ENCODE assay signal across 14 cellular contexts in the genomic region with DNA sequence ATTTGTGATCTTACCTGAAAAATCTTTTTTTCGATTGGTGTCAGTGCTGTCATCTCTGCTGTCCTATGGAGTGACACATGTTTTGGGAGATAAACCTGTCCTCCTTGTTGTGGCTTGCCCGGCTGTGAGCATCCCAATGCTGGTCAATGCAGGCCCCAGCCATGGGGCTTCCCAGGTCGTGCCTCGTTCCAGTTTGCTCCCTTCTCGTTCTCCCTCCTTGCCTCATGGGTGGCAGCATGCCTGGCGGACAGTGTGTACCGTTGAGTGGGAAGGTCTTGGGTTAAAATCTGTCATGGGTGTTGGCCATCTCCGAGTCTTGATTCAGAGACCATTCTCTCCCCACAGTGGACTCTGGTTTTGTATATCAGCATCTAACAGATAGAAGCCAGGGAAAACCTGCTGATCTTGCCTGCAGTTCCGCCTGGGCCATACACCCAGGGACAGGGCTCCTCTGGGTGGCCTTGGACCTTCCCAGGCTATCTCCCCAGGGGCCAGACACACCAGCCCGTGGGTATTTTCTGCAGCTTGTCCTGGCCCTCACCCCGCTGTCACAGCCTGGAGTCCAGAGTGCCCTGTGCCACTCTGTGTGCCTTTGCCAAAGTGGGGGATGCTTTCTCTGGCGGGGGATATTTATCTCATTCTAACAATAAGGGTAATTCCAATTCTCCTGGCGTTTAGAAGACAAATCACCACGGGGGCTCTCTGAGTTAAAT.
A peak's percentile ranks its signal among the peaks of the same experiment; 100 is the strongest.
DNase-seq lines count a peak whose midpoint lies in the region; ATAC-seq and TF ChIP-seq lines count a peak whose summit lies in the region.
"Had no signal": no experiment of that assay in that cellular context is flagged by ENCODE, and none has a peak within 500 bp of the region (broad histone marks: within the 10 kb centered on the region; RNA-seq: fewer than 3 reads in every experiment).

No MANE protein-coding gene starts in this region.

- WGBS in gastroesophageal sphincter (ENCODE audit: low coverage in 1 of 2), 2 donors: 69 to 100% methylated on average over 3 to 4 of the region's 14 CpGs

- H3K36me3 ChIP-seq in gastroesophageal sphincter: peaks cover 0 to 16% of the 10 kb centered on the region in 2 donors
- H3K36me3 ChIP-seq in neural cell (ENCODE audit: insufficient read depth, low read length): no peaks in the 10 kb centered on the region
- peaks cover 8% of the 10 kb centered on the region for H3K36me3 ChIP-seq in upper lobe of right lung
- H3K36me3 ChIP-seq: HAP-1 had no signal

- no peak for TF ChIP-seq RAD21 in neural cell (conservative IDR thresholded peaks at IDR 0.05)

- H3K4me1 Mint-ChIP-seq in activated T-cell treated with anti-CD3 and anti-CD28 coated beads, Interleukin-2, amount 50 U/mL, for 72 hours (ENCODE audit: low read depth): peaks cover 27% of the 10 kb centered on the region

- H3K9me3 ChIP-seq in gastroesophageal sphincter (no peaks in the 10 kb centered on the region), neural cell (ENCODE audit: low read length) (no peaks in the 10 kb centered on the region), upper lobe of right lung (no peaks in the 10 kb centered on the region)
- H3K9me3 ChIP-seq: HAP-1, tibial nerve had no signal

- H3K79me2 ChIP-seq in neural cell (replicated peaks; ENCODE audit: insufficient read depth, low read length): no peaks in the 10 kb centered on the region

- no peak for TF ChIP-seq CTCF in gastroesophageal sphincter (IDR thresholded peaks at IDR 0.05)
- TF ChIP-seq CTCF in neural cell (IDR thresholded peaks at IDR 0.05; ENCODE audit: poor library complexity, severe bottlenecking): no peak
- no peak for TF ChIP-seq CTCF in upper lobe of right lung (IDR thresholded peaks at IDR 0.05)

- H4K20me1 ChIP-seq in neural cell (ENCODE audit: insufficient read depth): no peaks in the 10 kb centered on the region

- no peak for TF ChIP-seq POLR2A in gastroesophageal sphincter (IDR thresholded peaks at IDR 0.05)

- H3K27ac Mint-ChIP-seq in activated T-cell treated with anti-CD3 and anti-CD28 coated beads, Interleukin-2, amount 50 U/mL, for 72 hours: peak overlapping the region; percentile 6

- H3K27ac ChIP-seq in gastroesophageal sphincter (peak overlapping the region in 3 of 4 donors; percentile 55 to 73 (median 57)), neural cell (ENCODE audit: low read length) (peak overlapping the region; percentile 68), upper lobe of right lung (peak overlapping the region; percentile 25)
- H3K27ac ChIP-seq: SK-N-MC had no signal

- no peak for ATAC-seq in activated T-cell treated with anti-CD3 and anti-CD28 coated beads, Interleukin-2, amount 50 U/mL, for 72 hours (replicated peaks in 1 of 2)
- ATAC-seq in gastroesophageal sphincter (no peak), upper lobe of right lung (no peak)

- peak overlapping the region; percentile 49 for H3K9ac ChIP-seq in neural cell (ENCODE audit: low read length)

- no peaks in the 10 kb centered on the region for H3K27me3 Mint-ChIP-seq in activated T-cell treated with anti-CD3 and anti-CD28 coated beads, Interleukin-2, amount 50 U/mL, for 72 hours (ENCODE audit: low read depth)
- H3K27me3 Mint-ChIP-seq: progenitor cell of endocrine pancreas had no signal

- H3K4me1 ChIP-seq in gastroesophageal sphincter: peaks cover 0 to 18% (median 2%) of the 10 kb centered on the region in 3 donors
- H3K4me1 ChIP-seq in upper lobe of right lung: peaks cover 10% of the 10 kb centered on the region
- H3K4me1 ChIP-seq: HAP-1 had no signal

- H3K27me3 ChIP-seq in gastroesophageal sphincter (no peaks in the 10 kb centered on the region), neural cell (ENCODE audit: insufficient read depth, low read depth, low read length) (no peaks in the 10 kb centered on the region), upper lobe of right lung (no peaks in the 10 kb centered on the region)
- H3K27me3 ChIP-seq: tibial nerve had no signal

- H3K4me2 ChIP-seq in neural cell (ENCODE audit: low read length): no peak overlapping the region

- intact Hi-C loops in upper lobe of right lung (cut with DNase I): no loop called here

- H3K36me3 Mint-ChIP-seq in activated T-cell treated with anti-CD3 and anti-CD28 coated beads, Interleukin-2, amount 50 U/mL, for 72 hours (ENCODE audit: insufficient read depth in 2 of 2): no peaks in the 10 kb centered on the region

- no peak overlapping the region for H2AFZ ChIP-seq in neural cell (ENCODE audit: low read depth, low read length)

- DNase-seq in activated T-cell treated with anti-CD3 and anti-CD28 coated beads, Interleukin-2, amount 50 U/mL, for 72 hours: no peak
- no peak for DNase-seq in activated T-cell treated with anti-CD3 and anti-CD28 coated beads, Interleukin-2, amount 50 U/mL, for 1 hour
- no peak for DNase-seq in upper lobe of right lung
- no peak for DNase-seq in NAMALWA (ENCODE audit: low spot score)
- DNase-seq in GM03348 (ENCODE audit: low spot score): no peak
- no peak for DNase-seq in NCI-H748 treated with DMSO at 0.1 percent for 48 hours (lab: John Stamatoyannopoulos, UW)
- DNase-seq: ACHN; activated CD4-positive, alpha-beta T cell treated with anti-CD3 and anti-CD28 coated beads for 4 hours had no signal

- TF ChIP-seq EP300 in gastroesophageal sphincter (IDR thresholded peaks at IDR 0.05) (no peak), neural cell (conservative IDR thresholded peaks at IDR 0.05; ENCODE audit: poor library complexity, severe bottlenecking) (no peak)

- H3K4me3 Mint-ChIP-seq in activated T-cell treated with anti-CD3 and anti-CD28 coated beads, Interleukin-2, amount 50 U/mL, for 72 hours: peak overlapping the region; percentile 6 to 15

- no peaks in the 10 kb centered on the region for H3F3A ChIP-seq in neural cell (ENCODE audit: insufficient read depth, low read length, poor library complexity, severe bottlenecking)

- no peaks in the 10 kb centered on the region for H3K9me2 ChIP-seq in neural cell (ENCODE audit: insufficient read depth, low read length)

- H3K4me3 ChIP-seq in gastroesophageal sphincter: no peak overlapping the region
- H3K4me3 ChIP-seq in neural cell (ENCODE audit: low read length): no peak overlapping the region
- H3K4me3 ChIP-seq in upper lobe of right lung: no peak overlapping the region
- H3K4me3 ChIP-seq: HAP-1, SK-N-MC, tibial nerve had no signal

- no peaks in the 10 kb centered on the region for H3K9me3 Mint-ChIP-seq in activated T-cell treated with anti-CD3 and anti-CD28 coated beads, Interleukin-2, amount 50 U/mL, for 72 hours

TF ChIP-seq in neural cell, 6 proteins besides CTCF, POLR2A, EP300 and RAD21:
- TF ChIP-seq, protein P1, sequence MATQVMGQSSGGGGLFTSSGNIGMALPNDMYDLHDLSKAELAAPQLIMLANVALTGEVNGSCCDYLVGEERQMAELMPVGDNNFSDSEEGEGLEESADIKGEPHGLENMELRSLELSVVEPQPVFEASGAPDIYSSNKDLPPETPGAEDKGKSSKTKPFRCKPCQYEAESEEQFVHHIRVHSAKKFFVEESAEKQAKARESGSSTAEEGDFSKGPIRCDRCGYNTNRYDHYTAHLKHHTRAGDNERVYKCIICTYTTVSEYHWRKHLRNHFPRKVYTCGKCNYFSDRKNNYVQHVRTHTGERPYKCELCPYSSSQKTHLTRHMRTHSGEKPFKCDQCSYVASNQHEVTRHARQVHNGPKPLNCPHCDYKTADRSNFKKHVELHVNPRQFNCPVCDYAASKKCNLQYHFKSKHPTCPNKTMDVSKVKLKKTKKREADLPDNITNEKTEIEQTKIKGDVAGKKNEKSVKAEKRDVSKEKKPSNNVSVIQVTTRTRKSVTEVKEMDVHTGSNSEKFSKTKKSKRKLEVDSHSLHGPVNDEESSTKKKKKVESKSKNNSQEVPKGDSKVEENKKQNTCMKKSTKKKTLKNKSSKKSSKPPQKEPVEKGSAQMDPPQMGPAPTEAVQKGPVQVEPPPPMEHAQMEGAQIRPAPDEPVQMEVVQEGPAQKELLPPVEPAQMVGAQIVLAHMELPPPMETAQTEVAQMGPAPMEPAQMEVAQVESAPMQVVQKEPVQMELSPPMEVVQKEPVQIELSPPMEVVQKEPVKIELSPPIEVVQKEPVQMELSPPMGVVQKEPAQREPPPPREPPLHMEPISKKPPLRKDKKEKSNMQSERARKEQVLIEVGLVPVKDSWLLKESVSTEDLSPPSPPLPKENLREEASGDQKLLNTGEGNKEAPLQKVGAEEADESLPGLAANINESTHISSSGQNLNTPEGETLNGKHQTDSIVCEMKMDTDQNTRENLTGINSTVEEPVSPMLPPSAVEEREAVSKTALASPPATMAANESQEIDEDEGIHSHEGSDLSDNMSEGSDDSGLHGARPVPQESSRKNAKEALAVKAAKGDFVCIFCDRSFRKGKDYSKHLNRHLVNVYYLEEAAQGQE (IDR thresholded peaks at IDR 0.05; ENCODE audit: borderline replicate concordance): no peak
- TF ChIP-seq POLR2AphosphoS5 (IDR thresholded peaks at IDR 0.05) (no peak), EZH2 (IDR thresholded peaks at IDR 0.05; ENCODE audit: borderline replicate concordance, insufficient read depth, low read length, poor library complexity, severe bottlenecking) (no peak), SMC3 (conservative IDR thresholded peaks at IDR 0.05; ENCODE audit: poor library complexity) (no peak), MXI1 (conservative IDR thresholded peaks at IDR 0.05; ENCODE audit: poor library complexity, severe bottlenecking) (no peak), TAF1 (IDR thresholded peaks at IDR 0.05; ENCODE audit: low read depth) (no peak)
